ENCODE assay signal across 14 cellular contexts in genomic region chr4:99323761-99324160, GRCh38. TPM values are rescaled to one million over a fixed set of nuclear protein-coding genes. Genes with fewer than 3 reads are reported as not detected.
DNase-seq lines count a peak whose midpoint lies in the region; ATAC-seq, FAIRE-seq and TF ChIP-seq lines count a peak whose summit lies in the region.
"Had no signal": no experiment of that assay in that cellular context is flagged by ENCODE, and none has a peak within 500 bp of the region (broad histone marks: within the 10 kb centered on the region; RNA-seq: fewer than 3 reads in every experiment).

No MANE protein-coding gene starts in this region.

- TF ChIP-seq CTCF in fibroblast of villous mesenchyme (IDR thresholded peaks at IDR 0.05; ENCODE audit: insufficient read depth, low read depth, low read length) (no peak), pancreas (IDR thresholded peaks at IDR 0.05) (no peak), uterus (IDR thresholded peaks at IDR 0.05) (no peak)

- H3K4me3 ChIP-seq in fibroblast of villous mesenchyme (ENCODE audit: low read depth, low read length): no peak overlapping the region
- no peak overlapping the region for H3K4me3 ChIP-seq in pancreas
- no peak overlapping the region for H3K4me3 ChIP-seq in uterus
- H3K4me3 ChIP-seq: cardiac muscle cell had no signal

- ATAC-seq in pancreas: peak in 3 of 4 donors; percentile 45 to 73 (median 71)
- ATAC-seq in GM18519 (IDR thresholded peaks at IDR 0.05; ENCODE audit: low FRiP score, unreplicated experiment): no peak
- ATAC-seq: PC-3; stimulated activated effector memory CD8-positive, alpha-beta T cell treated with anti-CD3 and anti-CD28 coated beads, Interleukin-12 subunit alpha, Interleukin-12 subunit beta, amount 100 ng/mL, for 72 hours; T-cell had no signal

- DNase-seq in NCI-H69 (lab: John Stamatoyannopoulos, UW) (peak; percentile 2), fibroblast of villous mesenchyme (ENCODE audit: low read depth) (peak; percentile 66), pancreas (no peak), uterus (peak in 1 of 2 donors; percentile 72), NCI-H1436 treated with DMSO at 0.1 percent for 48 hours (lab: John Stamatoyannopoulos, UW) (no peak), NAMALWA (ENCODE audit: low spot score) (no peak)
- DNase-seq: Caco-2, Karpas-422, NCI-H2081 treated with DMSO at 0.1 percent for 48 hours, PC-3, T-cell had no signal

- H3K27me3 ChIP-seq in pancreas (no peaks in the 10 kb centered on the region), uterus (no peaks in the 10 kb centered on the region)
- H3K27me3 ChIP-seq: cardiac muscle cell had no signal

- FAIRE-seq in pancreas (lab: Jason Lieb, UNC): no peak

- no peak for TF ChIP-seq POLR2A in uterus (IDR thresholded peaks at IDR 0.05)

- H3K4me1 ChIP-seq in pancreas (peaks cover 6 to 14% (median 7%) of the 10 kb centered on the region in 3 donors), uterus (peaks cover 0 to 6% of the 10 kb centered on the region in 2 donors)
- H3K4me1 ChIP-seq: Caco-2 had no signal

- H3K36me3 ChIP-seq in pancreas: no peaks in the 10 kb centered on the region
- H3K36me3 ChIP-seq in uterus: no peaks in the 10 kb centered on the region
- H3K36me3 ChIP-seq: cardiac muscle cell had no signal

- intact Hi-C loops in pancreas (cut with DNase I) (no loop called here), uterus (cut with DNase I; ENCODE audit: low total_unique reads) (no loop called here)

- H3K27ac ChIP-seq in pancreas (no peak overlapping the region), uterus (peak overlapping the region; percentile 72 to 87)
- H3K27ac ChIP-seq: cardiac muscle cell had no signal

- WGBS in pancreas, 2 donors: 92 to 98% methylated on average over 1 of the region's 1 CpG

- H3K9me3 ChIP-seq in pancreas: no peaks in the 10 kb centered on the region
- no peaks in the 10 kb centered on the region for H3K9me3 ChIP-seq in uterus

RNA-seq across cellular contexts. Expression of gene ADH1B, which starts 2.6 kb away (rescaled TPM):
- 0.32 and 0.43 TPM in 2 replicates for total RNA-seq in fibroblast of villous mesenchyme
- 100 to 1,000 TPM in 1 of 6 donors, 10 to 100 TPM in 5; 15.5 to 100 (median 29.1) TPM for total RNA-seq in pancreas
- 10 to 100 TPM; 48.6 to 61.9 TPM for polyA plus RNA-seq in pancreas
- total RNA-seq in uterus: 100 to 1,000 TPM in 3 of 4 donors, 1 to 10 TPM in 1; 6.7 to 703 (median 522) TPM
- total RNA-seq: Caco-2, cardiac muscle cell, PC-3 had no signal
- polyA plus RNA-seq: cardiac muscle cell had no signal

RNA-seq across cellular contexts. Expression of gene ADH1C, which starts 28.8 kb away (rescaled TPM):
- total RNA-seq in fibroblast of villous mesenchyme (1.3 TPM in 1 of 2 replicates, not detected in the other), pancreas (10 to 100 TPM in 3 of 6 donors, 1 to 10 TPM in 3; 8.3 to 25.8 (median 13.3) TPM), uterus (1 to 10 TPM in 3 of 4 donors, under 1 TPM in 1; 0.29 to 4.7 (median 2.3) TPM)
- 10 to 100 TPM in 1 of 2 donors, 1 to 10 TPM in 1; 8.7 to 37.6 TPM for polyA plus RNA-seq in pancreas
- total RNA-seq: cardiac muscle cell, PC-3 had no signal
- polyA plus RNA-seq: cardiac muscle cell had no signal

RNA-seq across cellular contexts. Expression of gene ADH1A, which starts 33.0 kb away (rescaled TPM):
- total RNA-seq in fibroblast of villous mesenchyme (not detected in 2 replicates), pancreas (1 to 10 TPM in 1 of 6 donors, under 1 TPM in 5; 0.24 to 1.3 (median 0.64) TPM), uterus (1 to 10 TPM in 1 of 4 donors, under 1 TPM in 1, not detected in 2; 0.88 to 5.0 TPM)
- 1 to 10 TPM in 1 of 2 donors, under 1 TPM in 1; 0.19 to 2.1 TPM for polyA plus RNA-seq in pancreas
- total RNA-seq: Caco-2, cardiac muscle cell, PC-3 had no signal
- polyA plus RNA-seq: cardiac muscle cell had no signal

Comparison
In these comparisons a context has a peak if more than half of its experiments do, and no peak if none do; other contexts are left out.
1. DNase-seq: peak in NCI-H69 (single experiment) and fibroblast of villous mesenchyme (single experiment); none in pancreas (0 of 6), NCI-H1436 treated with DMSO at 0.1 percent for 48 hours (single experiment) and NAMALWA (single experiment).
2. H3K27ac ChIP-seq: peak in uterus (2 of 2); none in pancreas (0 of 4).